ENCODE assay signal across 27 cellular contexts in the genomic region with DNA sequence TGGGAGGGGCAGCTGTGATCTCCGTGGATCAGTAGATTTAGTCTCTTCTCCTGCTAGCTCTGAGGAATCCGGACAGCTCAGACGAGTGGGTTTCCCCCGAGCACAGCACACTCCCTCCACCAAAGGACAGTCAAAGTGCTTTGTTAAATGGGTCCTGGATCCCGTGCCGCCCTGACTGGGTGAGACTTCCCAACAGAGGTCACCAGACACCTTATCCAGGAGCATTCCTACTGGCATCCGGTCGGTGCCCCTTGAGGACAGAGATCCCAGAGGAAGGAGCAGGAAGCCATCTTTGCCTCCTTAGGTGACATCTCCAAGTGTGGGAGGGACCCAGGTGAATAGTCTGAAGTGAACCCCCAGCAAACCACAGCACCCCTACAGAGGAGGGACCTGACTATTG.
"Had no signal": no experiment of that assay in that cellular context is flagged by ENCODE, and none has a peak within 500 bp of the region (broad histone marks: within the 10 kb centered on the region; RNA-seq: fewer than 3 reads in every experiment).

No MANE protein-coding gene starts in this region.

- H3K4me2 ChIP-seq: neural progenitor cell had no signal

- H3K4me1 ChIP-seq: neural progenitor cell, parathyroid adenoma, psoas muscle, right lobe of liver, sigmoid colon, stomach, thyroid gland, tibial nerve, upper lobe of right lung, uterus had no signal

- H3K36me3 Mint-ChIP-seq: natural killer cell; neural progenitor cell; stimulated activated effector memory CD8-positive, alpha-beta T cell treated with anti-CD3 and anti-CD28 coated beads, Interleukin-12 subunit alpha, Interleukin-12 subunit beta, amount 100 ng/mL, for 72 hours; stimulated activated naive B cell treated with anti-CD40 and anti-IgM and Interleukin-4, amounts not matched to agents 10 μg/mL and 1 μg/mL and 100 μg/mL, for 72 hours; type B pancreatic cell had no signal

- H3K4me3 ChIP-seq: neural progenitor cell, ovary, psoas muscle, right lobe of liver, sigmoid colon, stomach, thoracic aorta, thyroid gland, tibial nerve, upper lobe of right lung, uterus had no signal

- H3K4me1 Mint-ChIP-seq: nephron; neural progenitor cell; stimulated activated effector memory CD8-positive, alpha-beta T cell treated with anti-CD3 and anti-CD28 coated beads, Interleukin-12 subunit alpha, Interleukin-12 subunit beta, amount 100 ng/mL, for 72 hours had no signal

- H3K9ac ChIP-seq: neural progenitor cell, parathyroid adenoma had no signal

- H3K27me3 Mint-ChIP-seq: progenitor cell of endocrine pancreas; stimulated activated naive B cell treated with anti-CD40 and anti-IgM and Interleukin-4, amounts not matched to agents 10 μg/mL and 1 μg/mL and 100 μg/mL, for 72 hours; stimulated activated naive CD8-positive, alpha-beta T cell treated with anti-CD3 and anti-CD28 coated beads, Interleukin-15, Interleukin-2, amounts not matched to agents 100 ng/mL and 50 ng/mL, for 24 hours; type B pancreatic cell had no signal

- FAIRE-seq: small intestine had no signal

- H2AFZ ChIP-seq: neural progenitor cell, parathyroid adenoma had no signal

- ATAC-seq: natural killer cell; psoas muscle; right cardiac atrium; right lobe of liver; stimulated activated effector memory CD8-positive, alpha-beta T cell treated with anti-CD3 and anti-CD28 coated beads, Interleukin-12 subunit alpha, Interleukin-12 subunit beta, amount 100 ng/mL, for 72 hours; stimulated activated naive B cell treated with anti-CD40 and anti-IgM and Interleukin-4, amounts not matched to agents 10 μg/mL and 1 μg/mL and 100 μg/mL, for 72 hours; upper lobe of right lung had no signal

- H3K27ac ChIP-seq: neural progenitor cell, ovary, parathyroid adenoma, psoas muscle, right lobe of liver, sigmoid colon, stomach, thoracic aorta, thyroid gland, tibial nerve, upper lobe of right lung, uterus had no signal

- H3K27me3 ChIP-seq: neural progenitor cell, ovary, right lobe of liver, sigmoid colon, stomach, thyroid gland, tibial nerve, upper lobe of right lung, uterus had no signal

- H3K4me3 Mint-ChIP-seq: natural killer cell; nephron; neural progenitor cell; stimulated activated effector memory CD8-positive, alpha-beta T cell treated with anti-CD3 and anti-CD28 coated beads, Interleukin-12 subunit alpha, Interleukin-12 subunit beta, amount 100 ng/mL, for 72 hours; stimulated activated naive B cell treated with anti-CD40 and anti-IgM and Interleukin-4, amounts not matched to agents 10 μg/mL and 1 μg/mL and 100 μg/mL, for 72 hours; stimulated activated naive CD8-positive, alpha-beta T cell treated with anti-CD3 and anti-CD28 coated beads, Interleukin-15, Interleukin-2, amounts not matched to agents 100 ng/mL and 50 ng/mL, for 24 hours; type B pancreatic cell had no signal

- H3K9me3 ChIP-seq: ovary, psoas muscle, right lobe of liver, sigmoid colon, stomach, thoracic aorta, thyroid gland, tibial nerve, upper lobe of right lung, uterus had no signal

- DNase-seq: natural killer cell; occipital lobe; ovary; psoas muscle; right cardiac atrium; right lobe of liver; sigmoid colon; small intestine; stimulated activated CD4-positive, alpha-beta T cell treated with anti-CD3 and anti-CD28 coated beads, Interleukin-15, amount 100 ng/mL, for 24 hours; stimulated activated CD4-positive, alpha-beta T cell treated with anti-CD3 and anti-CD28 coated beads, Interleukin-2, amount 100 ng/mL, for 24 hours; stimulated activated CD4-positive, alpha-beta T cell treated with anti-CD3 and anti-CD28 coated beads, Interleukin-2, amount 100 ng/mL, for 48 hours; stimulated activated CD4-positive, alpha-beta T cell treated with anti-CD3 and anti-CD28 coated beads, Interleukin-4, amount 100 ng/mL, for 24 hours; stimulated activated naive B cell treated with anti-CD40 and anti-IgM and Interleukin-4, amounts not matched to agents 10 μg/mL and 1 μg/mL and 100 μg/mL, for 72 hours; stimulated activated naive CD4-positive, alpha-beta T cell treated with Interleukin-2 at 50 U/mL for 16 hours; stomach; thyroid gland; upper lobe of right lung; uterus had no signal

- H3K27ac Mint-ChIP-seq: natural killer cell; nephron; neural progenitor cell; progenitor cell of endocrine pancreas; stimulated activated effector memory CD8-positive, alpha-beta T cell treated with anti-CD3 and anti-CD28 coated beads, Interleukin-12 subunit alpha, Interleukin-12 subunit beta, amount 100 ng/mL, for 72 hours; stimulated activated naive B cell treated with anti-CD40 and anti-IgM and Interleukin-4, amounts not matched to agents 10 μg/mL and 1 μg/mL and 100 μg/mL, for 72 hours; stimulated activated naive CD8-positive, alpha-beta T cell treated with anti-CD3 and anti-CD28 coated beads, Interleukin-15, Interleukin-2, amounts not matched to agents 100 ng/mL and 50 ng/mL, for 24 hours; type B pancreatic cell had no signal

- H3K9me3 Mint-ChIP-seq: nephron, neural progenitor cell, type B pancreatic cell had no signal

- H3K36me3 ChIP-seq: neural progenitor cell, ovary, right lobe of liver, sigmoid colon, stomach, thoracic aorta, thyroid gland, tibial nerve, upper lobe of right lung, uterus had no signal

- H3K79me2 ChIP-seq: parathyroid adenoma had no signal
